ENCODE assay signal across 24 cellular contexts in the genomic region with DNA sequence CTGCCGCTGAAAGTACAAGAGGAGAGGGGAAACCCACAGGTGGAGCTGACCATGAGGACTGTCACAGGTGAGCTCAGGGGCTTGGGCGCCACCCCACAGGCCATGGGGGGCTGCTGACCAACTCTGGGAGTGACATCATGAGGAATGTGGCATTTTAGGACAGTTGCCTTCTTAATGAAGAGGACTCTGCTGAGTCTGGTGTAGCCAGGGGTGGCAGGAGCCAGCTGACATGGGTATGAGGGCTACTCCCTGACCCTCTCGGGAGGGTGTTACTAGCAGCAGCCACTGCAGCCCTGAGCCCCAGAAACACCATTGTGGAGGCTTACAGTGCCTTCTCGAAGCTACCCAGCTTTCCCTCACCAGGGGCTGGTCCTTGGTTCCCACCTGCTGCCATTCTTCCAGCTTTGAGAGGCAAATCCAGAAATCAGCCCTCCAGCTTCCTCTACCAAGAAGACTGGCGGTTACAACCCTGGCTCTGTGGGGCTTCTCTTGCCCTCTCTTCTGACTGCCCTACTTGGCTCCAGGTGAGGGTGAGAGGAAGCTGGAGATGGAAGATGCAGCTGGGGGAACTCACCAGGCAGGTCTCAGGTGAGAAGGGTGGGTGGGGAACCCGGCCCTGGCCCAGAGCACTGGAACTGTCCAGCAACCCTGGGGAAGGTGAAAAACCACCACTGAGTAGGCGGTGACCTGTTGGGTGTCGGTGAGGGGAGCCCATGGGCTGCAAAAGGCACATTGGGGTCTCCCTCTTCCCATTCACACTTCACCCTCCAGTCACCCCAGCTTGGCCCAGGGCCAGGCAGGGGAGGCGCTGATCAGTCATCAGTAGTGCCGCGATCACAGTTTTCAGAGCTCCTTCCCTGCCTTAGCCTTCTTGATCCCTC.
DNase-seq lines count a peak whose midpoint lies in the region; ATAC-seq and TF ChIP-seq lines count a peak whose summit lies in the region.
"Had no signal": no experiment of that assay in that cellular context is flagged by ENCODE, and none has a peak within 500 bp of the region (broad histone marks: within the 10 kb centered on the region; RNA-seq: fewer than 3 reads in every experiment).

No MANE protein-coding gene starts in this region.

- H3K9me3 ChIP-seq in gastroesophageal sphincter (no peaks in the 10 kb centered on the region), sigmoid colon (no peaks in the 10 kb centered on the region)
- H3K9me3 ChIP-seq: thyroid gland had no signal

- H3K36me3 Mint-ChIP-seq in activated CD4-positive, alpha-beta T cell treated with anti-CD3 and anti-CD28 coated beads for 36 hours (ENCODE audit: low read depth): no peaks in the 10 kb centered on the region
- H3K36me3 Mint-ChIP-seq: activated naive CD8-positive, alpha-beta T cell treated with anti-CD3 and anti-CD28 coated beads, Interleukin-2, amount 10 ng/mL, durations not matched to agents 7 days and 5 days; neural progenitor cell had no signal

- H3K36me3 ChIP-seq in gastroesophageal sphincter (no peaks in the 10 kb centered on the region), sigmoid colon (no peaks in the 10 kb centered on the region)
- H3K36me3 ChIP-seq: neural progenitor cell, thyroid gland had no signal

- H3K27me3 Mint-ChIP-seq in activated CD4-positive, alpha-beta T cell treated with anti-CD3 and anti-CD28 coated beads for 36 hours: peaks cover 7% of the 10 kb centered on the region

- TF ChIP-seq EP300 in gastroesophageal sphincter (IDR thresholded peaks at IDR 0.05) (no peak), sigmoid colon (IDR thresholded peaks at IDR 0.05) (no peak)

- DNase-seq in AG08396 (ENCODE audit: low spot score): peak; percentile 0
- no peak for DNase-seq in sigmoid colon
- DNase-seq in activated CD4-positive, alpha-beta T cell treated with anti-CD3 and anti-CD28 coated beads for 36 hours: no peak
- no peak for DNase-seq in globus pallidus (ENCODE audit: low spot score)
- no peak for DNase-seq in SKM-1 treated with dmso at 0.1 percent for 144 hours (lab: John Stamatoyannopoulos, UW; ENCODE audit: unreplicated experiment)
- DNase-seq in NCI-H1694 treated with DMSO at 0.1 percent for 48 hours (lab: John Stamatoyannopoulos, UW): no peak
- DNase-seq: activated CD8-positive, alpha-beta memory T cell treated with anti-CD3 and anti-CD28 coated beads for 24 hours; activated effector memory CD4-positive, alpha-beta T cell treated with anti-CD3 and anti-CD28 coated beads, Interleukin-2, amount 50 U/mL, for 16 hours; activated naive CD8-positive, alpha-beta T cell treated with anti-CD3 and anti-CD28 coated beads, Interleukin-2, amount 10 ng/mL, durations not matched to agents 7 days and 5 days; dorsolateral prefrontal cortex; glutamatergic neuron; HCEC 1CT; Karpas-422; NCI-H1417 treated with DMSO at 0.1 percent for 48 hours; NCI-H82; RPMI8226; stimulated activated naive CD4-positive, alpha-beta T cell treated with Interleukin-2 at 50 U/mL for 16 hours; thyroid gland had no signal

- no peaks in the 10 kb centered on the region for H3K4me1 Mint-ChIP-seq in activated CD4-positive, alpha-beta T cell treated with anti-CD3 and anti-CD28 coated beads for 36 hours
- H3K4me1 Mint-ChIP-seq: activated naive CD8-positive, alpha-beta T cell treated with anti-CD3 and anti-CD28 coated beads, Interleukin-2, amount 10 ng/mL, durations not matched to agents 7 days and 5 days; central memory CD8-positive, alpha-beta T cell; memory B cell had no signal

- H3K4me3 Mint-ChIP-seq in activated CD4-positive, alpha-beta T cell treated with anti-CD3 and anti-CD28 coated beads for 36 hours: no peak overlapping the region
- H3K4me3 Mint-ChIP-seq: activated naive CD8-positive, alpha-beta T cell treated with anti-CD3 and anti-CD28 coated beads, Interleukin-2, amount 10 ng/mL, durations not matched to agents 7 days and 5 days; central memory CD8-positive, alpha-beta T cell; memory B cell; neural progenitor cell; T-helper 2 cell treated with Interferon-gamma antibody and Interleukin-4, amounts not matched to agents 5 μg/mL and 100 μg/mL, for 36 hours had no signal

- POLR2A ChIA-PET in activated CD4-positive, alpha-beta T cell treated with anti-CD3 and anti-CD28 coated beads for 36 hours (lab: Charles Lee): interaction anchor here (0.6 kb wide), 1 partner anchor 20 kb away, joined by 10 read pairs; no protein-coding TSS in a partner anchor

- H3K4me1 ChIP-seq in gastroesophageal sphincter (peaks cover 26 to 80% (median 52%) of the 10 kb centered on the region in 3 donors), sigmoid colon (peaks cover 0 to 64% (median 58%) of the 10 kb centered on the region in 4 donors)

- H3K27me3 ChIP-seq in gastroesophageal sphincter: no peaks in the 10 kb centered on the region
- no peaks in the 10 kb centered on the region for H3K27me3 ChIP-seq in sigmoid colon
- H3K27me3 ChIP-seq: dorsolateral prefrontal cortex, neural progenitor cell, thyroid gland had no signal

- H3K9me3 Mint-ChIP-seq in activated CD4-positive, alpha-beta T cell treated with anti-CD3 and anti-CD28 coated beads for 36 hours (ENCODE audit: low read depth): no peaks in the 10 kb centered on the region
- H3K9me3 Mint-ChIP-seq: activated naive CD8-positive, alpha-beta T cell treated with anti-CD3 and anti-CD28 coated beads, Interleukin-2, amount 10 ng/mL, durations not matched to agents 7 days and 5 days; central memory CD8-positive, alpha-beta T cell; T-helper 2 cell treated with Interferon-gamma antibody and Interleukin-4, amounts not matched to agents 5 μg/mL and 100 μg/mL, for 36 hours had no signal

- 93% methylated on average over 3 of the region's 11 CpGs; no CpG with 5 or more reads in 1 of the 2 donors for WGBS in gastroesophageal sphincter (ENCODE audit: low coverage in 1 of 2), 2 donors
- 91 to 95% methylated on average over 11 of the region's 11 CpGs for WGBS in sigmoid colon, 2 donors

- TF ChIP-seq POLR2A in gastroesophageal sphincter (IDR thresholded peaks at IDR 0.05) (no peak), sigmoid colon (IDR thresholded peaks at IDR 0.05) (no peak)

- H3K4me3 ChIP-seq in gastroesophageal sphincter (no peak overlapping the region), sigmoid colon (no peak overlapping the region)
- H3K4me3 ChIP-seq: dorsolateral prefrontal cortex, neural progenitor cell, thyroid gland had no signal

- no peak overlapping the region for H3K27ac Mint-ChIP-seq in activated CD4-positive, alpha-beta T cell treated with anti-CD3 and anti-CD28 coated beads for 36 hours
- H3K27ac Mint-ChIP-seq: activated naive CD8-positive, alpha-beta T cell treated with anti-CD3 and anti-CD28 coated beads, Interleukin-2, amount 10 ng/mL, durations not matched to agents 7 days and 5 days; memory B cell; neural progenitor cell; T-helper 2 cell treated with Interferon-gamma antibody and Interleukin-4, amounts not matched to agents 5 μg/mL and 100 μg/mL, for 36 hours had no signal

- ATAC-seq in gastroesophageal sphincter: no peak
- no peak for ATAC-seq in activated CD4-positive, alpha-beta T cell treated with anti-CD3 and anti-CD28 coated beads for 36 hours

- intact Hi-C loops in sigmoid colon (cut with DNase I): loop anchor here (5.0 kb wide), 2 partner anchors 35 to 60 kb away; no protein-coding TSS in a partner anchor
- intact Hi-C loops in activated CD4-positive, alpha-beta T cell treated with anti-CD3 and anti-CD28 coated beads for 36 hours (cut with DNase I, micrococcal nuclease): no loop called here

- no peak for TF ChIP-seq CTCF in gastroesophageal sphincter (IDR thresholded peaks at IDR 0.05)
- TF ChIP-seq CTCF in sigmoid colon (IDR thresholded peaks at IDR 0.05): no peak

- H3K27ac ChIP-seq in gastroesophageal sphincter (peak overlapping the region; percentile 68 to 89 (median 86)), sigmoid colon (peak overlapping the region; percentile 73 to 82 (median 78))
- H3K27ac ChIP-seq: neural progenitor cell had no signal

- CTCF ChIA-PET in activated CD4-positive, alpha-beta T cell treated with anti-CD3 and anti-CD28 coated beads for 36 hours (lab: Charles Lee): interaction anchor here (0.6 kb wide), 1 partner anchor 503 kb away, joined by 4 read pairs; no protein-coding TSS in a partner anchor

TF ChIP-seq in PFSK-1, 5 proteins besides CTCF, POLR2A, EP300 and RAD21:
- TF ChIP-seq REST (IDR thresholded peaks at IDR 0.05; ENCODE audit: insufficient read depth in 1 of 2, low read depth in 2 of 2, low read length in 2 of 2): peak; percentile 61 to 78
- TF ChIP-seq TAF1 (IDR thresholded peaks at IDR 0.05; ENCODE audit: borderline replicate concordance, insufficient read depth, low read length): no peak
- no peak for TF ChIP-seq POLR2AphosphoS5 (IDR thresholded peaks at IDR 0.05; ENCODE audit: low read depth, low read length)
- no peak for TF ChIP-seq SIN3A (IDR thresholded peaks at IDR 0.05; ENCODE audit: borderline replicate concordance, insufficient read depth, low read length)
- no peak for TF ChIP-seq FOXP2 (optimal IDR thresholded peaks at IDR 0.05; ENCODE audit: borderline replicate concordance, extremely low read depth, extremely low read length, insufficient read depth)
TF ChIP-seq in PFSK-1: peak in this region for 1.
